In the genomic region with DNA sequence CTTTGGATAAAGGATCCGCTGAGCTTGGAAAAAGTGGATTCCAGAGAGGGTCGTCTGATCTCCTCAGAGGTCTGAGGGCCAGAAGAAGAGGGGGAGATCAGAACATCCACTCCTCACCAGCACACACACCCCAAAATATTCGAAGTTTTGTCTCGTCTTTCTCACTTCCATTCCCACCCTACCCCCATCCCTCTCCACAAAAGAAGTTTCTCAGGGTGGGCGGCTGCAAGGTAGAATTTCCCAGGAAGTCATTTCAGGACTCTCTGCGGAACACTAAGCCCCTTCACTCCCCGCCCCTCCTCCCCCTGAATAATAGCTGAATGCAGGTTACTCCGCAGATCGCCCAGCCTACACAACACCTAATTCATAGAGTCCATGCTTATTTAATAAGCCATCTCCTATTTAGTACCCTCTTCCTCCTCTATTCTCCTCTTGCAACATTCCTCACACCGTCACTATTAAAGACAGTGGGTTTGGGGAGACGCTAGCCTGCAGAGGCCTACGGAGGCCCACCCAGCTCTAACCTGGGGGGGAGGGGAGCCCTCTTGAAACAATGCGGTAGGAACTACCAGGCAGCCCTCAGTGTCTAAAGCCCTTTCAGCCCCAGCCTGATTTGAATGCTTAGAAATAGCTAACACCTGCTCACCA, we compare ENCODE assay signal across 8 cellular contexts. TPM values are rescaled to one million over a fixed set of nuclear protein-coding genes. Genes with fewer than 3 reads are reported as not detected.
DNase-seq lines count a peak whose midpoint lies in the region; ATAC-seq and TF ChIP-seq lines count a peak whose summit lies in the region.

No MANE protein-coding gene starts in this region.

- TF ChIP-seq CTCF in SU-DHL-6 (IDR thresholded peaks at IDR 0.05; ENCODE audit: insufficient read depth, low read length, poor library complexity, severe bottlenecking) = no peak
- TF ChIP-seq CTCF in heart left ventricle (IDR thresholded peaks at IDR 0.05) = no peak
- TF ChIP-seq CTCF in sigmoid colon (IDR thresholded peaks at IDR 0.05) = no peak

- H3K27me3 ChIP-seq in SU-DHL-6 (ENCODE audit: low read length) = no peaks in the 10 kb centered on the region
- H3K27me3 ChIP-seq in heart left ventricle = peaks cover 0 to 4% (median 0%) of the 10 kb centered on the region in 9 donors
- no peaks in the 10 kb centered on the region for H3K27me3 ChIP-seq in sigmoid colon

- peaks cover 14% of the 10 kb centered on the region for H3K4me1 Mint-ChIP-seq in stimulated activated naive CD8-positive, alpha-beta T cell treated with anti-CD3 and anti-CD28 coated beads, Interleukin-15, Interleukin-2, amounts not matched to agents 100 ng/mL and 50 ng/mL, for 24 hours (ENCODE audit: low read depth)

- no peaks in the 10 kb centered on the region for H3K9me3 ChIP-seq in SU-DHL-6 (ENCODE audit: insufficient read depth, low read length)
- no peaks in the 10 kb centered on the region for H3K9me3 ChIP-seq in heart left ventricle
- H3K9me3 ChIP-seq in sigmoid colon = no peaks in the 10 kb centered on the region

- H3K4me3 ChIP-seq in SU-DHL-6 (ENCODE audit: insufficient read depth, low read length, poor library complexity, severe bottlenecking) = no peak overlapping the region
- H3K4me3 ChIP-seq in heart left ventricle = peak overlapping the region; percentile 41 to 92 (median 70)
- H3K4me3 ChIP-seq in sigmoid colon = peak overlapping the region; percentile 90 to 95 (median 94)

- H3K27ac Mint-ChIP-seq in stimulated activated naive CD8-positive, alpha-beta T cell treated with anti-CD3 and anti-CD28 coated beads, Interleukin-15, Interleukin-2, amounts not matched to agents 100 ng/mL and 50 ng/mL, for 24 hours = peak overlapping the region; percentile 49

- intact Hi-C loops in heart left ventricle (cut with DNase I) (no loop called here), sigmoid colon (cut with DNase I) (loop anchor here (2.0 kb wide), 1 partner anchor 16 kb away; a partner anchor contains a TSS)

- no peak for TF ChIP-seq POLR2A in heart left ventricle (IDR thresholded peaks at IDR 0.05)
- TF ChIP-seq POLR2A in sigmoid colon (IDR thresholded peaks at IDR 0.05) = no peak

- no peaks in the 10 kb centered on the region for H4K20me1 ChIP-seq in SU-DHL-6 (ENCODE audit: low read depth, low read length)

- no peak overlapping the region for H3K27ac ChIP-seq in SU-DHL-6 (ENCODE audit: low read depth, low read length)
- H3K27ac ChIP-seq in heart left ventricle = peak overlapping the region in 3 of 12 donors; percentile 58 to 88 (median 60)
- peak overlapping the region; percentile 78 to 89 (median 88) for H3K27ac ChIP-seq in sigmoid colon

- H3K79me2 ChIP-seq in SU-DHL-6 (ENCODE audit: insufficient read depth, low read length) = no peaks in the 10 kb centered on the region

- H3K9me3 Mint-ChIP-seq in stimulated activated naive CD8-positive, alpha-beta T cell treated with anti-CD3 and anti-CD28 coated beads, Interleukin-15, Interleukin-2, amounts not matched to agents 100 ng/mL and 50 ng/mL, for 24 hours = no peaks in the 10 kb centered on the region

- H3K4me3 Mint-ChIP-seq in stimulated activated naive CD8-positive, alpha-beta T cell treated with anti-CD3 and anti-CD28 coated beads, Interleukin-15, Interleukin-2, amounts not matched to agents 100 ng/mL and 50 ng/mL, for 24 hours = peak overlapping the region; percentile 82

- no peak overlapping the region for H2AFZ ChIP-seq in SU-DHL-6 (ENCODE audit: low read depth, low read length, severe bottlenecking)

- peaks cover 0 to 11% (median 6%) of the 10 kb centered on the region in 12 donors for H3K4me1 ChIP-seq in heart left ventricle
- peaks cover 0 to 18% (median 14%) of the 10 kb centered on the region in 4 donors for H3K4me1 ChIP-seq in sigmoid colon

- no peaks in the 10 kb centered on the region for H3K27me3 Mint-ChIP-seq in stimulated activated naive CD8-positive, alpha-beta T cell treated with anti-CD3 and anti-CD28 coated beads, Interleukin-15, Interleukin-2, amounts not matched to agents 100 ng/mL and 50 ng/mL, for 24 hours

- no peak for ATAC-seq in stimulated activated naive CD8-positive, alpha-beta T cell treated with anti-CD3 and anti-CD28 coated beads, Interleukin-15, Interleukin-2, amounts not matched to agents 100 U/mL and 50 U/mL, for 24 hours
- ATAC-seq in heart left ventricle = peak in 1 of 4 donors; percentile 8
- ATAC-seq in GM18867 (IDR thresholded peaks at IDR 0.05; ENCODE audit: unreplicated experiment) = no peak
- no peak for ATAC-seq in GM18870 (IDR thresholded peaks at IDR 0.05; ENCODE audit: unreplicated experiment)

- no peaks in the 10 kb centered on the region for H3K36me3 Mint-ChIP-seq in stimulated activated naive CD8-positive, alpha-beta T cell treated with anti-CD3 and anti-CD28 coated beads, Interleukin-15, Interleukin-2, amounts not matched to agents 100 ng/mL and 50 ng/mL, for 24 hours (ENCODE audit: low read depth)

- DNase-seq in stimulated activated naive CD8-positive, alpha-beta T cell treated with anti-CD3 and anti-CD28 coated beads, Interleukin-15, Interleukin-2, amounts not matched to agents 100 U/mL and 50 U/mL, for 24 hours = no peak
- DNase-seq in heart left ventricle (no peak), sigmoid colon (no peak), pons (ENCODE audit: low spot score) (no peak)

- WGBS in heart left ventricle, 4 donors = 10 to 24% (median 19%) methylated on average over 13 of the region's 13 CpGs
- 22 to 50% methylated on average over 13 of the region's 13 CpGs for WGBS in sigmoid colon, 2 donors

- no peak overlapping the region for H3K9ac ChIP-seq in SU-DHL-6 (ENCODE audit: low read length)

- H3K9me2 ChIP-seq in SU-DHL-6 (replicated peaks; ENCODE audit: insufficient read depth, low read length) = no peaks in the 10 kb centered on the region

- no peaks in the 10 kb centered on the region for H3F3A ChIP-seq in SU-DHL-6 (ENCODE audit: insufficient read depth)

- no peak for TF ChIP-seq EP300 in sigmoid colon (IDR thresholded peaks at IDR 0.05)

- H3K4me2 ChIP-seq in SU-DHL-6 (ENCODE audit: low read depth, low read length, poor library complexity, severe bottlenecking) = peak overlapping the region; percentile 25

- H3K36me3 ChIP-seq in SU-DHL-6 (ENCODE audit: low read length) (no peaks in the 10 kb centered on the region), heart left ventricle (no peaks in the 10 kb centered on the region), sigmoid colon (peaks cover 0 to 9% (median 0%) of the 10 kb centered on the region in 4 donors)

RNA-seq across cellular contexts. Expression of a gene that starts 0.7 kb away (rescaled TPM):
- total RNA-seq in heart left ventricle (1 to 10 TPM; 2.5 to 9.4 (median 3.9) TPM), sigmoid colon (10 to 100 TPM; 12.8 to 15.8 (median 14.1) TPM)
- polyA plus RNA-seq in heart left ventricle (1 to 10 TPM; 1.4 to 1.8 TPM), sigmoid colon (1 to 10 TPM in 1 of 3 donors, under 1 TPM in 2; 0.46 to 2.9 (median 0.60) TPM)

RNA-seq across cellular contexts. Expression of a gene that starts 15.7 kb away (rescaled TPM):
- 10 to 100 TPM; 21.0 to 37.0 (median 25.2) TPM for total RNA-seq in heart left ventricle
- 10 to 100 TPM; 25.8 to 26.8 TPM for polyA plus RNA-seq in heart left ventricle
- 10 to 100 TPM; 60.9 to 84.9 (median 75.4) TPM for total RNA-seq in sigmoid colon
- 10 to 100 TPM in 1 of 3 donors, 1 to 10 TPM in 2; 5.4 to 33.5 (median 9.0) TPM for polyA plus RNA-seq in sigmoid colon

RNA-seq across cellular contexts. Expression of a gene that starts 49.8 kb away (rescaled TPM):
- 100 to 1,000 TPM in 1 of 9 donors, 10 to 100 TPM in 8; 51.1 to 100 (median 87.4) TPM for total RNA-seq in heart left ventricle
- polyA plus RNA-seq in heart left ventricle = 10 to 100 TPM; 16.2 to 59.7 TPM
- total RNA-seq in sigmoid colon = 10 to 100 TPM; 40.0 to 71.8 (median 48.5) TPM
- 10 to 100 TPM; 22.2 to 34.2 (median 32.2) TPM for polyA plus RNA-seq in sigmoid colon

RNA-seq across cellular contexts. Expression of a gene that starts 50.0 kb away (rescaled TPM):
- total RNA-seq in heart left ventricle (10 to 100 TPM; 13.3 to 24.5 (median 17.2) TPM), sigmoid colon (10 to 100 TPM; 22.7 to 28.5 (median 26.9) TPM)
- polyA plus RNA-seq in heart left ventricle (10 to 100 TPM in 1 of 2 donors, 1 to 10 TPM in 1; 7.0 to 12.6 TPM), sigmoid colon (10 to 100 TPM in 1 of 3 donors, 1 to 10 TPM in 2; 6.7 to 10.8 (median 10.0) TPM)

RNA-seq across cellular contexts. Expression of a gene that starts 53.1 kb away (rescaled TPM):
- under 1 TPM in 1 of 9 donors, not detected in 8; 0.18 TPM for total RNA-seq in heart left ventricle
- polyA plus RNA-seq in heart left ventricle = not detected
- not detected for total RNA-seq in sigmoid colon
- not detected for polyA plus RNA-seq in sigmoid colon
